In the genomic region with DNA sequence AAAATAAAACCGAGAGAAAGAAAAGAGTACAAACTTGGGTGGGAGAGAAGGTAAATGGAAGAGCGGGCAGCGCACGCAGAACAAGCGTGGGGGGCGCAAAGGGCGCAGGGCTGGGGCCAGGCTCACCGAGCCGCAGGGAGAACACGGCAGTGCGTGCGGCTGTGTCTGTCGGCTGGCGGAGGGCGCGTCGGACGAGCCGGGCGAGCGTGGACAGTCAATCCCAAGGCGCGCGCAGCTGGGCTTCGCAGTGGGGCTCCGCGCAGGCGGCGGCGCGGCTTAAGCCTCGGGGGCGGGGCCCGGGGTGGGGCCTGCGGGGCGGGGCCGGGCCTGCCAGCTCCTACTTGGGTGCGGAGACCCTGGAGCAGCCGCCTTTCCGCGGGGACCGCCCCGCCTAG, we compare ENCODE assay signal across 1 cellular context.
TF ChIP-seq lines count a peak whose summit lies in the region.

UCP2 (minus strand) TSS at position 249 of the 395 bp plus-strand sequence. CDS start 4,465 bp downstream, outside the sequence.

TF ChIP-seq in endothelial cell of umbilical vein, 7 proteins besides CTCF, POLR2A, EP300 and RAD21 (continued from another document):
- TF ChIP-seq EZH2 (IDR thresholded peaks at IDR 0.05; ENCODE audit: borderline replicate concordance, low read depth, low read length, severe bottlenecking) = no peak
- no peak for TF ChIP-seq MYC (IDR thresholded peaks at IDR 0.05; ENCODE audit: low read depth, low read length)
- TF ChIP-seq POLR2AphosphoS5 (IDR thresholded peaks at IDR 0.05; ENCODE audit: insufficient read depth, low read depth, low read length) = peak; percentile 94
- TF ChIP-seq JUN (IDR thresholded peaks at IDR 0.05; ENCODE audit: borderline replicate concordance, insufficient read depth, insufficient read length, low read depth) = no peak
